In genomic region chr2:118644190-118644589, GRCh38 we compare ENCODE assay signal across 16 cellular contexts.
DNase-seq lines count a peak whose midpoint lies in the region; ATAC-seq, FAIRE-seq and TF ChIP-seq lines count a peak whose summit lies in the region.
"Had no signal": no experiment of that assay in that cellular context is flagged by ENCODE, and none has a peak within 500 bp of the region (broad histone marks: within the 10 kb centered on the region; RNA-seq: fewer than 3 reads in every experiment).

No MANE protein-coding gene starts in this region.

- H2BK5ac ChIP-seq in H1 (ENCODE audit: low read depth, low read length) (no peak overlapping the region), mesendoderm (ENCODE audit: low read length) (no peak overlapping the region)

- peak; percentile 74 for FAIRE-seq in H1 (lab: Jason Lieb, UNC)
- FAIRE-seq: A204.1, D721Med had no signal

- ATAC-seq in gastroesophageal sphincter (no peak), GM21576 (IDR thresholded peaks at IDR 0.05; ENCODE audit: unreplicated experiment) (no peak)

- CTCF ChIA-PET in H1 (lab: Charles Lee; ENCODE audit: partially characterized antibody) = no interaction called here
- CTCF ChIA-PET in activated CD4-positive, alpha-beta memory T cell treated with anti-CD3 and anti-CD28 coated beads for 36 hours (lab: Charles Lee) = no interaction called here

- no peaks in the 10 kb centered on the region for H3K9me3 ChIP-seq in HUES48 (ENCODE audit: control insufficient read depth, insufficient read depth, low read length)
- no peaks in the 10 kb centered on the region for H3K9me3 ChIP-seq in H1 (ENCODE audit: insufficient read depth in 2 of 2, low read depth in 1 of 2, low read length in 1 of 2)
- no peaks in the 10 kb centered on the region for H3K9me3 ChIP-seq in gastroesophageal sphincter
- H3K9me3 ChIP-seq: BE2C, Caco-2, HAP-1 had no signal

- H3K79me1 ChIP-seq in H1 (ENCODE audit: low read depth, low read length) = no peaks in the 10 kb centered on the region
- H3K79me1 ChIP-seq in mesendoderm (ENCODE audit: low read length) = no peaks in the 10 kb centered on the region

- peak overlapping the region; percentile 16 for H3K27ac ChIP-seq in HUES48 (ENCODE audit: low read depth, low read length)
- H3K27ac ChIP-seq in H1 (ENCODE audit: low read depth, low read length) = no peak overlapping the region
- no peak overlapping the region for H3K27ac ChIP-seq in mesendoderm (ENCODE audit: low read depth, low read length)
- H3K27ac ChIP-seq in gastroesophageal sphincter = no peak overlapping the region

- H3K4me1 Mint-ChIP-seq in activated CD4-positive, alpha-beta memory T cell treated with anti-CD3 and anti-CD28 coated beads for 36 hours (ENCODE audit: low read depth) = no peaks in the 10 kb centered on the region

- H3K4me1 ChIP-seq in HUES48 (ENCODE audit: control insufficient read depth, insufficient read depth, low read length) (peaks cover 20% of the 10 kb centered on the region), H1 (replicated peaks in 1 of 4; ENCODE audit: control insufficient read depth in 3 of 4, insufficient read depth in 4 of 4, low read length in 3 of 4) (peaks cover 1 to 11% (median 6%) of the 10 kb centered on the region in 4 experiments; a peak in 6 of 7 replicates), mesendoderm (ENCODE audit: control insufficient read depth, low read depth, low read length) (peaks cover 3% of the 10 kb centered on the region), gastroesophageal sphincter (no peaks in the 10 kb centered on the region)
- H3K4me1 ChIP-seq: BE2C, HAP-1 had no signal

- intact Hi-C loops in activated CD4-positive, alpha-beta memory T cell treated with anti-CD3 and anti-CD28 coated beads for 36 hours (cut with micrococcal nuclease) = no loop called here

- H3K4ac ChIP-seq in H1 (replicated peaks; ENCODE audit: insufficient read length, low read depth, low read length) (no peak overlapping the region), mesendoderm (ENCODE audit: low read depth, low read length) (no peak overlapping the region)

- no peak overlapping the region for H2BK120ac ChIP-seq in H1 (replicated peaks; ENCODE audit: low read depth, low read length)
- no peak overlapping the region for H2BK120ac ChIP-seq in mesendoderm (ENCODE audit: low read depth, low read length)

- TF ChIP-seq POLR2A in H1 (IDR thresholded peaks at IDR 0.05; ENCODE audit: control extremely low read depth in 1 of 2, low read depth in 2 of 2, low read length in 2 of 2) = no peak
- no peak for TF ChIP-seq POLR2A in gastroesophageal sphincter (IDR thresholded peaks at IDR 0.05)

- H2BK15ac ChIP-seq in H1 (ENCODE audit: low read length) (no peak overlapping the region), mesendoderm (replicated peaks; ENCODE audit: low read depth) (no peak overlapping the region)

- TF ChIP-seq RAD21 in H1 (IDR thresholded peaks at IDR 0.05 in 1 of 2, conservative IDR thresholded peaks at IDR 0.05 in 1 of 2; ENCODE audit: low read depth in 2 of 2, low read length in 2 of 2) = no peak

- H3K4me3 ChIP-seq in HUES48 (ENCODE audit: low read depth, low read length) (no peak overlapping the region), H1 (ENCODE audit: extremely low read depth in 1 of 4, insufficient read depth in 2 of 4, low read depth in 3 of 4, low read length in 4 of 4) (peak overlapping the region in 1 of 4 experiments; percentile 9; a peak in 2 of 8 replicates), mesendoderm (ENCODE audit: low read length) (no peak overlapping the region), gastroesophageal sphincter (no peak overlapping the region)
- H3K4me3 ChIP-seq: HAP-1 had no signal

- no peaks in the 10 kb centered on the region for H3K23me2 ChIP-seq in H1 (ENCODE audit: low read depth, low read length)

- H3K27ac Mint-ChIP-seq in activated CD4-positive, alpha-beta memory T cell treated with anti-CD3 and anti-CD28 coated beads for 36 hours = no peak overlapping the region
- H3K27ac Mint-ChIP-seq: CD4-positive, alpha-beta T cell had no signal

- no peak overlapping the region for H4K91ac ChIP-seq in H1 (replicated peaks; ENCODE audit: insufficient read length, low read length)

- no peaks in the 10 kb centered on the region for H3K9me3 Mint-ChIP-seq in activated CD4-positive, alpha-beta memory T cell treated with anti-CD3 and anti-CD28 coated beads for 36 hours
- H3K9me3 Mint-ChIP-seq: CD4-positive, alpha-beta T cell had no signal

- TF ChIP-seq CTCF in H1 (IDR thresholded peaks at IDR 0.05; ENCODE audit: control extremely low read depth in 1 of 3, insufficient read depth in 1 of 3, low read depth in 1 of 3, low read length in 3 of 3) (no peak), gastroesophageal sphincter (IDR thresholded peaks at IDR 0.05) (no peak)

- no peak overlapping the region for H3K9ac ChIP-seq in HUES48 (ENCODE audit: low read depth, low read length)
- no peak overlapping the region for H3K9ac ChIP-seq in H1 (replicated peaks in 1 of 4; ENCODE audit: extremely low read depth in 1 of 4, low read depth in 3 of 4, low read length in 3 of 4)
- no peak overlapping the region for H3K9ac ChIP-seq in mesendoderm (ENCODE audit: low read length)

- no peak overlapping the region for H2BK20ac ChIP-seq in H1 (ENCODE audit: low read length)

- H4K5ac ChIP-seq in H1 (ENCODE audit: insufficient read length, low read depth, low read length) = no peak overlapping the region
- H4K5ac ChIP-seq in mesendoderm (ENCODE audit: low read length) = no peak overlapping the region

- 11% methylated on average over 4 of the region's 4 CpGs; no CpG with 5 or more reads in 1 of the 2 experiments for WGBS in H1 (ENCODE audit: extremely low coverage in 1 of 2, insufficient coverage in 1 of 2, insufficient read length in 1 of 2, insufficient replicate concordance in 2 of 2, low coverage in 1 of 2, low lambda C conversion rate in 2 of 2, missing lambda C conversion rate in 1 of 2), 2 experiments
- no CpG with 5 or more reads among the region's 4 CpGs for WGBS in mesendoderm (ENCODE audit: extremely low coverage, insufficient coverage, low lambda C conversion rate)
- 33% methylated on average over 4 of the region's 4 CpGs; no CpG with 5 or more reads in 1 of the 2 donors for WGBS in gastroesophageal sphincter (ENCODE audit: low coverage in 1 of 2), 2 donors

- no peak overlapping the region for H2AK5ac ChIP-seq in H1 (ENCODE audit: low read depth, low read length)
- no peak overlapping the region for H2AK5ac ChIP-seq in mesendoderm (ENCODE audit: low read length)

- peak overlapping the region; percentile 29 to 41; a peak in 2 of 4 replicates for H3K4me2 ChIP-seq in H1 (ENCODE audit: insufficient read depth in 1 of 2, low read depth in 2 of 2, low read length in 2 of 2)
- no peak overlapping the region for H3K4me2 ChIP-seq in mesendoderm (ENCODE audit: low read length)

- H3K56ac ChIP-seq in H1 (replicated peaks; ENCODE audit: insufficient read length, low read depth, low read length) (no peak overlapping the region), mesendoderm (ENCODE audit: low read length) (no peak overlapping the region)

- H3K27me3 Mint-ChIP-seq in activated CD4-positive, alpha-beta memory T cell treated with anti-CD3 and anti-CD28 coated beads for 36 hours = peaks cover 2% of the 10 kb centered on the region

- TF ChIP-seq EP300 in H1 (IDR thresholded peaks at IDR 0.05; ENCODE audit: borderline replicate concordance in 1 of 2, low read depth in 2 of 2, low read length in 2 of 2) (no peak), gastroesophageal sphincter (IDR thresholded peaks at IDR 0.05) (no peak)

- H3K36me3 Mint-ChIP-seq in activated CD4-positive, alpha-beta memory T cell treated with anti-CD3 and anti-CD28 coated beads for 36 hours = no peaks in the 10 kb centered on the region

- no peaks in the 10 kb centered on the region for H4K20me1 ChIP-seq in H1 (replicated peaks in 1 of 2; ENCODE audit: control insufficient read depth in 1 of 2, insufficient read depth in 2 of 2, low read length in 2 of 2)

- H3K79me2 ChIP-seq in H1 (ENCODE audit: control insufficient read depth in 1 of 2, insufficient read depth in 2 of 2, low read length in 2 of 2) = no peaks in the 10 kb centered on the region
- no peaks in the 10 kb centered on the region for H3K79me2 ChIP-seq in mesendoderm (ENCODE audit: control insufficient read depth, insufficient read depth, low read length)

- H3K18ac ChIP-seq in H1 (ENCODE audit: extremely low read depth, low read length) (no peak overlapping the region), mesendoderm (ENCODE audit: low read length) (no peak overlapping the region)

- POLR2A ChIA-PET in H1 (lab: Charles Lee; ENCODE audit: partially characterized antibody) = no interaction called here
- POLR2A ChIA-PET in activated CD4-positive, alpha-beta memory T cell treated with anti-CD3 and anti-CD28 coated beads for 36 hours (lab: Charles Lee) = no interaction called here

- DNase-seq in H1 (ENCODE audit: low read depth in 1 of 2, low spot score in 2 of 2) = no peak
- DNase-seq in mesendoderm = peak; percentile 89
- no peak for DNase-seq in activated CD4-positive, alpha-beta memory T cell treated with anti-CD3 and anti-CD28 coated beads for 36 hours
- no peak for DNase-seq in activated gamma-delta T cell (lab: John Stamatoyannopoulos, UW)
- DNase-seq: ACHN; BE2C; C1 segment of cervical spinal cord; Caco-2; CD4-positive, alpha-beta T cell; GDM1 had no signal

- no peak overlapping the region for H3K4me3 Mint-ChIP-seq in activated CD4-positive, alpha-beta memory T cell treated with anti-CD3 and anti-CD28 coated beads for 36 hours
- H3K4me3 Mint-ChIP-seq: CD4-positive, alpha-beta T cell had no signal

- H3K23ac ChIP-seq in H1 (ENCODE audit: insufficient read length) (no peak overlapping the region), mesendoderm (ENCODE audit: low read length) (no peak overlapping the region)

- H3K27me3 ChIP-seq in HUES48 (ENCODE audit: control insufficient read depth, insufficient read depth, low read length) = peaks cover 23% of the 10 kb centered on the region
- peaks cover 0 to 7% (median 4%) of the 10 kb centered on the region in 4 experiments; a peak in 3 of 7 replicates for H3K27me3 ChIP-seq in H1 (replicated peaks in 1 of 4; ENCODE audit: control insufficient read depth in 3 of 4, extremely low read depth in 1 of 4, insufficient read depth in 3 of 4, low read length in 3 of 4)
- H3K27me3 ChIP-seq in mesendoderm (ENCODE audit: insufficient read depth, low read length, poor library complexity) = no peaks in the 10 kb centered on the region
- peaks cover 4% of the 10 kb centered on the region for H3K27me3 ChIP-seq in gastroesophageal sphincter
- H3K27me3 ChIP-seq: BE2C had no signal

- no peak overlapping the region for H3K14ac ChIP-seq in H1 (ENCODE audit: insufficient read length)

- H4K8ac ChIP-seq in H1 (ENCODE audit: extremely low read depth, insufficient read depth, low read length) = no peak overlapping the region
- no peak overlapping the region for H4K8ac ChIP-seq in mesendoderm (ENCODE audit: low read depth, low read length)

- H2AFZ ChIP-seq in H1 (ENCODE audit: low read length) = no peak overlapping the region

- no peak overlapping the region for H2BK12ac ChIP-seq in H1 (ENCODE audit: low read depth, low read length)

- H3K36me3 ChIP-seq in HUES48 (ENCODE audit: control insufficient read depth, insufficient read depth, low read length) (no peaks in the 10 kb centered on the region), H1 (ENCODE audit: control insufficient read depth in 2 of 4, insufficient read depth in 4 of 4, low read length in 3 of 4) (no peaks in the 10 kb centered on the region), mesendoderm (ENCODE audit: control insufficient read depth, insufficient read depth, low read length) (no peaks in the 10 kb centered on the region), gastroesophageal sphincter (no peaks in the 10 kb centered on the region)
- H3K36me3 ChIP-seq: BE2C, HAP-1 had no signal
